1 cellular context compared by ENCODE assay signal in genomic region chr19:49451430-49452181, GRCh38.
TF ChIP-seq lines count a peak whose summit lies in the region.

Gene PIH1D1, minus strand, starts transcription at chr19:49451814. Its CDS starts 240 bp downstream, at chr19:49451574.

TF ChIP-seq in HEK293, 187 proteins besides CTCF, POLR2A, EP300 and RAD21 (continued from another document and continues in another):
- TF ChIP-seq ZNF138 (tag by site-specific recombination; IDR thresholded peaks at IDR 0.05; ENCODE audit: borderline replicate concordance) (no peak), ZFHX2 (tag by site-specific recombination; conservative IDR thresholded peaks at IDR 0.05) (peak; percentile 5; the same call in 1 of the 2 replicates), ZNF560 (tag by site-specific recombination; IDR thresholded peaks at IDR 0.05; ENCODE audit: borderline replicate concordance) (no peak), ZNF366 (tag by site-specific recombination; conservative IDR thresholded peaks at IDR 0.05) (0 out of 2 replicates have a peak, but pooled peaks have one; percentile 14), ZFP69B (tag by site-specific recombination; IDR thresholded peaks at IDR 0.05) (no peak), OSR2 (tag by site-specific recombination; IDR thresholded peaks at IDR 0.05) (no peak), ZNF571 (tag by site-specific recombination; IDR thresholded peaks at IDR 0.05) (no peak), ZNF155 (tag by site-specific recombination; IDR thresholded peaks at IDR 0.05) (no peak), ZBTB7A (tag by site-specific recombination; IDR thresholded peaks at IDR 0.05; ENCODE audit: low read depth) (no peak), ZSCAN23 (tag by site-specific recombination; IDR thresholded peaks at IDR 0.05) (no peak), ZNF221 (tag by site-specific recombination; IDR thresholded peaks at IDR 0.05; ENCODE audit: borderline replicate concordance) (no peak), ZNF311 (tag by site-specific recombination; IDR thresholded peaks at IDR 0.05; ENCODE audit: borderline replicate concordance) (no peak), ZNF677 (tag by site-specific recombination; IDR thresholded peaks at IDR 0.05) (no peak), ZNF302 (tag by site-specific recombination; IDR thresholded peaks at IDR 0.05; ENCODE audit: low read depth) (no peak), FEZF1 (tag by site-specific recombination; IDR thresholded peaks at IDR 0.05) (no peak), ZNF48 (tag by site-specific recombination; IDR thresholded peaks at IDR 0.05) (no peak), ZNF626 (tag by site-specific recombination; IDR thresholded peaks at IDR 0.05) (no peak), ZNF596 (tag by site-specific recombination; IDR thresholded peaks at IDR 0.05) (no peak), ZNF280C (tag by site-specific recombination; IDR thresholded peaks at IDR 0.05) (no peak), ZNF324 (tag by site-specific recombination; IDR thresholded peaks at IDR 0.05) (no peak), ZBTB20 (tag by site-specific recombination; IDR thresholded peaks at IDR 0.05) (peak; percentile 69; the same call in 1 of the 2 replicates), SCRT2 (tag by site-specific recombination; IDR thresholded peaks at IDR 0.05) (no peak), GLI2 (tag by site-specific recombination; IDR thresholded peaks at IDR 0.05; ENCODE audit: borderline replicate concordance, low read depth) (no peak), SP3 (tag by site-specific recombination; IDR thresholded peaks at IDR 0.05) (peak; percentile 93), ZNF639 (tag by site-specific recombination; IDR thresholded peaks at IDR 0.05) (no peak), GLI4 (tag by site-specific recombination; IDR thresholded peaks at IDR 0.05) (no peak), KLF1 (tag by site-specific recombination; IDR thresholded peaks at IDR 0.05) (no peak), PRDM1 (tag by site-specific recombination; IDR thresholded peaks at IDR 0.05) (no peak), ZNF600 (tag by site-specific recombination; IDR thresholded peaks at IDR 0.05) (no peak), ZNF114 (tag by site-specific recombination; IDR thresholded peaks at IDR 0.05) (no peak), HIC1 (tag by site-specific recombination; IDR thresholded peaks at IDR 0.05) (no peak; the same call in 1 of the 2 replicates), ZFP41 (tag by site-specific recombination; IDR thresholded peaks at IDR 0.05; ENCODE audit: borderline replicate concordance) (no peak), ZNF350 (tag by site-specific recombination; IDR thresholded peaks at IDR 0.05) (no peak), ZNF555 (tag by site-specific recombination; conservative IDR thresholded peaks at IDR 0.05) (no peak), ZNF501 (tag by site-specific recombination; IDR thresholded peaks at IDR 0.05) (0 out of 2 replicates have a peak, but pooled peaks have one; percentile 69), ZNF433 (tag by site-specific recombination; IDR thresholded peaks at IDR 0.05; ENCODE audit: low read depth) (no peak), ZNF830 (tag by site-specific recombination; IDR thresholded peaks at IDR 0.05; ENCODE audit: low read depth) (no peak), AEBP2 (tag by site-specific recombination; IDR thresholded peaks at IDR 0.05; ENCODE audit: borderline replicate concordance) (no peak), ZNF169 (tag by site-specific recombination; IDR thresholded peaks at IDR 0.05) (no peak), ZNF785 (tag by site-specific recombination; IDR thresholded peaks at IDR 0.05) (no peak), ZNF704 (tag by site-specific recombination; IDR thresholded peaks at IDR 0.05) (no peak), ZNF202 (tag by site-specific recombination; IDR thresholded peaks at IDR 0.05; ENCODE audit: borderline replicate concordance) (no peak), KLF9 (tag by site-specific recombination; IDR thresholded peaks at IDR 0.05; ENCODE audit: low read depth) (peak; percentile 73), ZNF362 (tag by site-specific recombination; IDR thresholded peaks at IDR 0.05) (no peak), ZNF146 (tag by site-specific recombination; IDR thresholded peaks at IDR 0.05) (no peak), ZNF157 (tag by site-specific recombination; IDR thresholded peaks at IDR 0.05) (no peak), ZNF747 (tag by site-specific recombination; IDR thresholded peaks at IDR 0.05) (no peak), ZNF121 (tag by site-specific recombination; IDR thresholded peaks at IDR 0.05) (no peak), ZSCAN4 (tag by site-specific recombination; IDR thresholded peaks at IDR 0.05) (no peak)
- TF ChIP-seq, protein P1, sequence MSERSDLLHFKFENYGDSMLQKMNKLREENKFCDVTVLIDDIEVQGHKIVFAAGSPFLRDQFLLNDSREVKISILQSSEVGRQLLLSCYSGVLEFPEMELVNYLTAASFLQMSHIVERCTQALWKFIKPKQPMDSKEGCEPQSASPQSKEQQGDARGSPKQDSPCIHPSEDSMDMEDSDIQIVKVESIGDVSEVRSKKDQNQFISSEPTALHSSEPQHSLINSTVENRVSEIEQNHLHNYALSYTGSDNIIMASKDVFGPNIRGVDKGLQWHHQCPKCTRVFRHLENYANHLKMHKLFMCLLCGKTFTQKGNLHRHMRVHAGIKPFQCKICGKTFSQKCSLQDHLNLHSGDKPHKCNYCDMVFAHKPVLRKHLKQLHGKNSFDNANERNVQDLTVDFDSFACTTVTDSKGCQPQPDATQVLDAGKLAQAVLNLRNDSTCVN (tag by site-specific recombination; optimal IDR thresholded peaks at IDR 0.05) = no peak
- TF ChIP-seq, protein P2, sequence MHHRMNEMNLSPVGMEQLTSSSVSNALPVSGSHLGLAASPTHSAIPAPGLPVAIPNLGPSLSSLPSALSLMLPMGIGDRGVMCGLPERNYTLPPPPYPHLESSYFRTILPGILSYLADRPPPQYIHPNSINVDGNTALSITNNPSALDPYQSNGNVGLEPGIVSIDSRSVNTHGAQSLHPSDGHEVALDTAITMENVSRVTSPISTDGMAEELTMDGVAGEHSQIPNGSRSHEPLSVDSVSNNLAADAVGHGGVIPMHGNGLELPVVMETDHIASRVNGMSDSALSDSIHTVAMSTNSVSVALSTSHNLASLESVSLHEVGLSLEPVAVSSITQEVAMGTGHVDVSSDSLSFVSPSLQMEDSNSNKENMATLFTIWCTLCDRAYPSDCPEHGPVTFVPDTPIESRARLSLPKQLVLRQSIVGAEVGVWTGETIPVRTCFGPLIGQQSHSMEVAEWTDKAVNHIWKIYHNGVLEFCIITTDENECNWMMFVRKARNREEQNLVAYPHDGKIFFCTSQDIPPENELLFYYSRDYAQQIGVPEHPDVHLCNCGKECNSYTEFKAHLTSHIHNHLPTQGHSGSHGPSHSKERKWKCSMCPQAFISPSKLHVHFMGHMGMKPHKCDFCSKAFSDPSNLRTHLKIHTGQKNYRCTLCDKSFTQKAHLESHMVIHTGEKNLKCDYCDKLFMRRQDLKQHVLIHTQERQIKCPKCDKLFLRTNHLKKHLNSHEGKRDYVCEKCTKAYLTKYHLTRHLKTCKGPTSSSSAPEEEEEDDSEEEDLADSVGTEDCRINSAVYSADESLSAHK (tag by site-specific recombination; IDR thresholded peaks at IDR 0.05) = no peak
- TF ChIP-seq, protein P3, sequence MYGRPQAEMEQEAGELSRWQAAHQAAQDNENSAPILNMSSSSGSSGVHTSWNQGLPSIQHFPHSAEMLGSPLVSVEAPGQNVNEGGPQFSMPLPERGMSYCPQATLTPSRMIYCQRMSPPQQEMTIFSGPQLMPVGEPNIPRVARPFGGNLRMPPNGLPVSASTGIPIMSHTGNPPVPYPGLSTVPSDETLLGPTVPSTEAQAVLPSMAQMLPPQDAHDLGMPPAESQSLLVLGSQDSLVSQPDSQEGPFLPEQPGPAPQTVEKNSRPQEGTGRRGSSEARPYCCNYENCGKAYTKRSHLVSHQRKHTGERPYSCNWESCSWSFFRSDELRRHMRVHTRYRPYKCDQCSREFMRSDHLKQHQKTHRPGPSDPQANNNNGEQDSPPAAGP (tag by site-specific recombination; IDR thresholded peaks at IDR 0.05) = no peak; the same call in 1 of the 2 replicates
